In genomic region chr13:24626449-24626848, GRCh38 we compare ENCODE assay signal across 18 cellular contexts. TPM values are rescaled to one million over a fixed set of nuclear protein-coding genes. Genes with fewer than 3 reads are reported as not detected.
DNase-seq lines count a peak whose midpoint lies in the region; ATAC-seq and TF ChIP-seq lines count a peak whose summit lies in the region.
"Had no signal": no experiment of that assay in that cellular context is flagged by ENCODE, and none has a peak within 500 bp of the region (broad histone marks: within the 10 kb centered on the region; RNA-seq: fewer than 3 reads in every experiment).

No MANE protein-coding gene starts in this region.

- peak overlapping the region in 1 of 2 donors; percentile 25 for H3K4me3 ChIP-seq in CD4-positive, alpha-beta memory T cell (ENCODE audit: low read length in 2 of 2)
- no peak overlapping the region for H3K4me3 ChIP-seq in GM23338
- no peak overlapping the region for H3K4me3 ChIP-seq in neural progenitor cell
- H3K4me3 ChIP-seq: esophagus squamous epithelium, testis had no signal

- H3K27me3 ChIP-seq in CD4-positive, alpha-beta memory T cell (ENCODE audit: insufficient read depth, low read length) = no peaks in the 10 kb centered on the region
- no peaks in the 10 kb centered on the region for H3K27me3 ChIP-seq in GM23338 (ENCODE audit: insufficient read depth)
- H3K27me3 ChIP-seq in neural progenitor cell = no peaks in the 10 kb centered on the region
- H3K27me3 ChIP-seq: BE2C, esophagus squamous epithelium, testis had no signal

- H4K20me1 ChIP-seq in GM23338 (replicated peaks; ENCODE audit: insufficient read depth) (no peaks in the 10 kb centered on the region), neural progenitor cell (ENCODE audit: low read depth) (no peaks in the 10 kb centered on the region)

- POLR2A ChIA-PET in CD4-positive, alpha-beta memory T cell (lab: Charles Lee; ENCODE audit: partially characterized antibody) = interaction anchor here (0.7 to 1.8 kb wide), 6 partner anchors 8 to 44 kb away, joined by 3 to 14 read pairs (median 4); no protein-coding TSS in a partner anchor

- H3K79me2 ChIP-seq in GM23338 (replicated peaks; ENCODE audit: insufficient read depth) (no peaks in the 10 kb centered on the region), neural progenitor cell (ENCODE audit: low read depth) (no peaks in the 10 kb centered on the region)

- no peaks in the 10 kb centered on the region for H3K36me3 Mint-ChIP-seq in CD4-positive, alpha-beta memory T cell
- no peaks in the 10 kb centered on the region; the same call in 2 of the 3 replicates for H3K36me3 Mint-ChIP-seq in GM23338 (ENCODE audit: low read depth)
- H3K36me3 Mint-ChIP-seq in activated naive CD4-positive, alpha-beta T cell treated with anti-CD3 and anti-CD28 coated beads, Interleukin-2, amount 50 U/mL, for 72 hours = peaks cover 0 to 14% of the 10 kb centered on the region in 2 donors
- H3K36me3 Mint-ChIP-seq in neural progenitor cell = no peaks in the 10 kb centered on the region
- no peaks in the 10 kb centered on the region for H3K36me3 Mint-ChIP-seq in chondrocyte (ENCODE audit: low read depth)

- H3K27ac ChIP-seq in CD4-positive, alpha-beta memory T cell (ENCODE audit: low read depth, low read length) = peak overlapping the region; percentile 40
- H3K27ac ChIP-seq in GM23338 (ENCODE audit: low read depth) (no peak overlapping the region), neural progenitor cell (no peak overlapping the region)
- H3K27ac ChIP-seq: testis had no signal

- H3K27me3 Mint-ChIP-seq in CD4-positive, alpha-beta memory T cell = no peaks in the 10 kb centered on the region
- H3K27me3 Mint-ChIP-seq in GM23338 (ENCODE audit: insufficient read depth, low read depth, poor library complexity) (peaks cover 13% of the 10 kb centered on the region), neural progenitor cell (ENCODE audit: insufficient read depth, low read depth) (peaks cover 10% of the 10 kb centered on the region), chondrocyte (ENCODE audit: low read depth) (peaks cover 2% of the 10 kb centered on the region)
- H3K27me3 Mint-ChIP-seq: activated B cell treated with CpG ODN at 0.5 μM for 24 hours had no signal

- DNase-seq in CD4-positive, alpha-beta memory T cell = peak in 4 of 5 donors; percentile 26 to 32 (median 28)
- DNase-seq in GM23338 (ENCODE audit: low spot score) = no peak
- no peak for DNase-seq in activated naive CD4-positive, alpha-beta T cell treated with anti-CD3 and anti-CD28 coated beads, Interleukin-2, amount 50 U/mL, for 72 hours (ENCODE audit: low spot score in 2 of 2)
- no peak for DNase-seq in neural progenitor cell (ENCODE audit: low spot score)
- no peak for DNase-seq in chondrocyte (ENCODE audit: low spot score)
- no peak for DNase-seq in effector CD8-positive, alpha-beta T cell (lab: John Stamatoyannopoulos, UW)
- no peak for DNase-seq in posterior cingulate gyrus
- DNase-seq: activated B cell treated with CpG ODN at 0.5 μM for 24 hours; activated T-cell treated with anti-CD3 and anti-CD28 coated beads, Interleukin-2, amount 50 U/mL, for 4 hours; BE2C; esophagus squamous epithelium; mammary epithelial cell; NCI-H1436; Right ventricle myocardium superior had no signal

- peak overlapping the region; percentile 83 to 94 (median 91) for H3K27ac Mint-ChIP-seq in CD4-positive, alpha-beta memory T cell
- H3K27ac Mint-ChIP-seq in GM23338 (no peak overlapping the region), neural progenitor cell (no peak overlapping the region), chondrocyte (ENCODE audit: unreplicated experiment) (no peak overlapping the region)
- H3K27ac Mint-ChIP-seq in activated naive CD4-positive, alpha-beta T cell treated with anti-CD3 and anti-CD28 coated beads, Interleukin-2, amount 50 U/mL, for 72 hours = peak overlapping the region; percentile 62 to 66
- H3K27ac Mint-ChIP-seq: activated B cell treated with CpG ODN at 0.5 μM for 24 hours had no signal

- peaks cover 0 to 2% (median 0%) of the 10 kb centered on the region in 8 donors for H3K9me3 Mint-ChIP-seq in CD4-positive, alpha-beta memory T cell
- H3K9me3 Mint-ChIP-seq in GM23338 = peaks cover 4% of the 10 kb centered on the region; the same call in 2 of the 3 replicates
- peaks cover 0 to 9% of the 10 kb centered on the region in 2 donors for H3K9me3 Mint-ChIP-seq in activated naive CD4-positive, alpha-beta T cell treated with anti-CD3 and anti-CD28 coated beads, Interleukin-2, amount 50 U/mL, for 72 hours
- H3K9me3 Mint-ChIP-seq in neural progenitor cell = peaks cover 5% of the 10 kb centered on the region
- no peaks in the 10 kb centered on the region for H3K9me3 Mint-ChIP-seq in chondrocyte (ENCODE audit: low read depth)
- H3K9me3 Mint-ChIP-seq: activated B cell treated with CpG ODN at 0.5 μM for 24 hours; activated T-cell treated with anti-CD3 and anti-CD28 coated beads, Interleukin-2, amount 50 U/mL, for 4 hours had no signal

- H3K4me1 ChIP-seq in CD4-positive, alpha-beta memory T cell (ENCODE audit: insufficient read depth, low read length) = peaks cover 38% of the 10 kb centered on the region
- H3K4me1 ChIP-seq in GM23338 (ENCODE audit: insufficient read depth) (peaks cover 7% of the 10 kb centered on the region; the same call in 1 of the 2 replicates), neural progenitor cell (no peaks in the 10 kb centered on the region)
- H3K4me1 ChIP-seq: BE2C, testis had no signal

- H3K4me2 ChIP-seq in GM23338 (no peak overlapping the region), neural progenitor cell (no peak overlapping the region)

- peak overlapping the region; percentile 96 for H2AFZ ChIP-seq in GM23338
- peak overlapping the region; percentile 96 for H2AFZ ChIP-seq in neural progenitor cell (replicated peaks)

- H3F3A ChIP-seq in GM23338 (replicated peaks; ENCODE audit: low read depth) = no peaks in the 10 kb centered on the region
- H3F3A ChIP-seq in neural progenitor cell (ENCODE audit: low read depth) = no peaks in the 10 kb centered on the region

- H3K4me3 Mint-ChIP-seq in CD4-positive, alpha-beta memory T cell = peak overlapping the region in 7 of 8 donors; percentile 40 to 84 (median 68)
- H3K4me3 Mint-ChIP-seq in GM23338 = no peak overlapping the region
- H3K4me3 Mint-ChIP-seq in neural progenitor cell = no peak overlapping the region
- no peak overlapping the region for H3K4me3 Mint-ChIP-seq in chondrocyte (ENCODE audit: unreplicated experiment)
- H3K4me3 Mint-ChIP-seq: activated B cell treated with CpG ODN at 0.5 μM for 24 hours; activated T-cell treated with anti-CD3 and anti-CD28 coated beads, Interleukin-2, amount 50 U/mL, for 4 hours had no signal

- H3K9me2 ChIP-seq in GM23338 (ENCODE audit: insufficient read depth) = peaks cover 3% of the 10 kb centered on the region; the same call in 1 of the 2 replicates

- H3K36me3 ChIP-seq in CD4-positive, alpha-beta memory T cell (ENCODE audit: insufficient read depth, low read length) = no peaks in the 10 kb centered on the region
- H3K36me3 ChIP-seq in GM23338 (ENCODE audit: insufficient read depth) (0 out of 2 replicates have a peak, but pooled peaks cover 5% of the 10 kb centered on the region), neural progenitor cell (no peaks in the 10 kb centered on the region)
- H3K36me3 ChIP-seq: BE2C, esophagus squamous epithelium had no signal

- no peak for ATAC-seq in GM23338
- peak in 1 of 2 donors; percentile 17 for ATAC-seq in activated naive CD4-positive, alpha-beta T cell treated with anti-CD3 and anti-CD28 coated beads, Interleukin-2, amount 50 U/mL, for 72 hours

- peaks cover 19 to 62% (median 38%) of the 10 kb centered on the region in 4 donors for H3K4me1 Mint-ChIP-seq in CD4-positive, alpha-beta memory T cell
- H3K4me1 Mint-ChIP-seq in GM23338 (peaks cover 35% of the 10 kb centered on the region), neural progenitor cell (peaks cover 14% of the 10 kb centered on the region), chondrocyte (ENCODE audit: low read depth) (no peaks in the 10 kb centered on the region)

- H3K9me3 ChIP-seq in CD4-positive, alpha-beta memory T cell (ENCODE audit: control insufficient read depth in 1 of 2, low read length in 2 of 2) = no peaks in the 10 kb centered on the region
- no peaks in the 10 kb centered on the region for H3K9me3 ChIP-seq in neural progenitor cell (ENCODE audit: low read depth)
- H3K9me3 ChIP-seq: BE2C, esophagus squamous epithelium, testis had no signal

- intact Hi-C loops in CD4-positive, alpha-beta memory T cell (cut with micrococcal nuclease) = loop anchor here (1.0 to 2.0 kb wide), 2 partner anchors 8 to 46 kb away; no protein-coding TSS in a partner anchor
- intact Hi-C loops in posterior cingulate gyrus (cut with DNase I) = no loop called here

- CTCF ChIA-PET in CD4-positive, alpha-beta memory T cell (lab: Charles Lee; ENCODE audit: partially characterized antibody) = interaction anchor here (0.7 to 8.4 kb wide), 7 partner anchors 8 to 56 kb away, joined by 3 to 77 read pairs (median 3); no protein-coding TSS in a partner anchor

- H3K9ac ChIP-seq in neural progenitor cell = no peak overlapping the region

- no peak for TF ChIP-seq CTCF in GM23338 (conservative IDR thresholded peaks at IDR 0.05; ENCODE audit: low read depth in 2 of 2)
- no peak for TF ChIP-seq CTCF in neural progenitor cell (IDR thresholded peaks at IDR 0.05)
- TF ChIP-seq CTCF in chondrocyte (IDR thresholded peaks at IDR 0.05) = no peak

TF ChIP-seq in GM23338, 12 proteins besides CTCF, POLR2A, EP300 and RAD21 (continues in another document):
- TF ChIP-seq ZNF114 (CRISPR knock-in tag; IDR thresholded peaks at IDR 0.05) = no peak
- TF ChIP-seq JUNB (IDR thresholded peaks at IDR 0.05; ENCODE audit: unreplicated experiment) = no peak
- TF ChIP-seq NANOG (IDR thresholded peaks at IDR 0.05; ENCODE audit: borderline replicate concordance) = no peak

RNA-seq across cellular contexts. Expression of gene ATP12A, which starts 53.8 kb away (rescaled TPM):
- total RNA-seq in CD4-positive, alpha-beta memory T cell = not detected
- polyA plus RNA-seq in CD4-positive, alpha-beta memory T cell = not detected
- 0.78 and 1.0 TPM in 2 replicates for total RNA-seq in GM23338 (2014; rRNA removed; shearing (Covaris generic))
- polyA plus RNA-seq in GM23338 (2016; fragmentation: Nextera tagmentation; extraction: Ambion mirVana) = 0.19 and 0.40 TPM in 2 replicates
- under 1 TPM in 1 of 2 donors, not detected in 1; 0.12 TPM for total RNA-seq in activated naive CD4-positive, alpha-beta T cell treated with anti-CD3 and anti-CD28 coated beads, Interleukin-2, amount 50 U/mL, for 72 hours
- total RNA-seq in neural progenitor cell (ENCODE audit: low replicate concordance) (0.28 TPM in 1 of 2 replicates, not detected in the other), chondrocyte (not detected in 3 replicates)
- total RNA-seq: activated B cell treated with CpG ODN at 0.5 μM for 24 hours, dermis blood vessel endothelial cell, renal cortical epithelial cell, Right ventricle myocardium superior had no signal
- polyA plus RNA-seq: neural cell had no signal

Comparison
In these comparisons a context has a peak if more than half of its experiments do, and no peak if none do; other contexts are left out.
1. DNase-seq: peak in CD4-positive, alpha-beta memory T cell (4 of 5); none in GM23338 (single experiment), activated naive CD4-positive, alpha-beta T cell treated with anti-CD3 and anti-CD28 coated beads, Interleukin-2, amount 50 U/mL, for 72 hours (0 of 2), neural progenitor cell (single experiment), chondrocyte (single experiment), effector CD8-positive, alpha-beta T cell (single experiment) and posterior cingulate gyrus (0 of 10).
2. H3K27ac Mint-ChIP-seq: peak in CD4-positive, alpha-beta memory T cell (7 of 7) and activated naive CD4-positive, alpha-beta T cell treated with anti-CD3 and anti-CD28 coated beads, Interleukin-2, amount 50 U/mL, for 72 hours (2 of 2); none in GM23338 (single experiment), neural progenitor cell (single experiment) and chondrocyte (single experiment).
3. H3K4me3 Mint-ChIP-seq: peak in CD4-positive, alpha-beta memory T cell (7 of 8); none in GM23338 (single experiment), neural progenitor cell (single experiment) and chondrocyte (single experiment).